Comparison of ENCODE assay signal across 1 cellular context in the genomic region with DNA sequence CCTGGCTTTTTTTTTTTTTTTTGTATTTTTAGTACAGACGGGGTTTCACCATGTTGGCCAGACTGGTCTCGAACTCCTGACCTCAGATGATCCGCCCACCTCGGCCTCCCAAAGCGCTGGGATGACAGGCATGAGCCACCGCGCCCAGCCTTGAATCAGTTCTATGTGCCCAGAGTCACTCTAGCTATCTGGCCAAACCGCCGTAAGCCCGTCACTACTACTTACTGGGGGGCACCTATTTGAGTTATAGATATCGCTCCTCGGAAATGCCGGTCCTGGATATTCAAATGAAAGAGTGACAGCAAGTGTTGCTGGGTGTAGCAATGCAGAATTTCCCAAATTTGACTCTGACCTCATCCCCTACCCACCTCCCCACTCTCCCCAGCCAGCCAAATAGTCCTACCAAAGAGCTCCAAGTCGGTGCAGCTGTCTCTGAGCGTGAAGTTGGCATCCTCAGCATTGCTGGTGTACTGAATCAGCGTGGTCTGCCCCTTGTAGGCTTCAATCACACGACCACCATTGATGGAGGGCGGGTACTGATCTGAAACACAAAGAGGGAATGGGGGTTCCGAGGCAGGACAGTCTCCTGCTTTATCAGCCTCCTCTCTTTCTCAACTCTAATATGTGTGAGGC.
TF ChIP-seq lines count a peak whose summit lies in the region.

No MANE protein-coding gene starts in this region.

TF ChIP-seq in K562, 482 proteins besides CTCF, POLR2A, EP300 and RAD21:
- TF ChIP-seq, protein P1, sequence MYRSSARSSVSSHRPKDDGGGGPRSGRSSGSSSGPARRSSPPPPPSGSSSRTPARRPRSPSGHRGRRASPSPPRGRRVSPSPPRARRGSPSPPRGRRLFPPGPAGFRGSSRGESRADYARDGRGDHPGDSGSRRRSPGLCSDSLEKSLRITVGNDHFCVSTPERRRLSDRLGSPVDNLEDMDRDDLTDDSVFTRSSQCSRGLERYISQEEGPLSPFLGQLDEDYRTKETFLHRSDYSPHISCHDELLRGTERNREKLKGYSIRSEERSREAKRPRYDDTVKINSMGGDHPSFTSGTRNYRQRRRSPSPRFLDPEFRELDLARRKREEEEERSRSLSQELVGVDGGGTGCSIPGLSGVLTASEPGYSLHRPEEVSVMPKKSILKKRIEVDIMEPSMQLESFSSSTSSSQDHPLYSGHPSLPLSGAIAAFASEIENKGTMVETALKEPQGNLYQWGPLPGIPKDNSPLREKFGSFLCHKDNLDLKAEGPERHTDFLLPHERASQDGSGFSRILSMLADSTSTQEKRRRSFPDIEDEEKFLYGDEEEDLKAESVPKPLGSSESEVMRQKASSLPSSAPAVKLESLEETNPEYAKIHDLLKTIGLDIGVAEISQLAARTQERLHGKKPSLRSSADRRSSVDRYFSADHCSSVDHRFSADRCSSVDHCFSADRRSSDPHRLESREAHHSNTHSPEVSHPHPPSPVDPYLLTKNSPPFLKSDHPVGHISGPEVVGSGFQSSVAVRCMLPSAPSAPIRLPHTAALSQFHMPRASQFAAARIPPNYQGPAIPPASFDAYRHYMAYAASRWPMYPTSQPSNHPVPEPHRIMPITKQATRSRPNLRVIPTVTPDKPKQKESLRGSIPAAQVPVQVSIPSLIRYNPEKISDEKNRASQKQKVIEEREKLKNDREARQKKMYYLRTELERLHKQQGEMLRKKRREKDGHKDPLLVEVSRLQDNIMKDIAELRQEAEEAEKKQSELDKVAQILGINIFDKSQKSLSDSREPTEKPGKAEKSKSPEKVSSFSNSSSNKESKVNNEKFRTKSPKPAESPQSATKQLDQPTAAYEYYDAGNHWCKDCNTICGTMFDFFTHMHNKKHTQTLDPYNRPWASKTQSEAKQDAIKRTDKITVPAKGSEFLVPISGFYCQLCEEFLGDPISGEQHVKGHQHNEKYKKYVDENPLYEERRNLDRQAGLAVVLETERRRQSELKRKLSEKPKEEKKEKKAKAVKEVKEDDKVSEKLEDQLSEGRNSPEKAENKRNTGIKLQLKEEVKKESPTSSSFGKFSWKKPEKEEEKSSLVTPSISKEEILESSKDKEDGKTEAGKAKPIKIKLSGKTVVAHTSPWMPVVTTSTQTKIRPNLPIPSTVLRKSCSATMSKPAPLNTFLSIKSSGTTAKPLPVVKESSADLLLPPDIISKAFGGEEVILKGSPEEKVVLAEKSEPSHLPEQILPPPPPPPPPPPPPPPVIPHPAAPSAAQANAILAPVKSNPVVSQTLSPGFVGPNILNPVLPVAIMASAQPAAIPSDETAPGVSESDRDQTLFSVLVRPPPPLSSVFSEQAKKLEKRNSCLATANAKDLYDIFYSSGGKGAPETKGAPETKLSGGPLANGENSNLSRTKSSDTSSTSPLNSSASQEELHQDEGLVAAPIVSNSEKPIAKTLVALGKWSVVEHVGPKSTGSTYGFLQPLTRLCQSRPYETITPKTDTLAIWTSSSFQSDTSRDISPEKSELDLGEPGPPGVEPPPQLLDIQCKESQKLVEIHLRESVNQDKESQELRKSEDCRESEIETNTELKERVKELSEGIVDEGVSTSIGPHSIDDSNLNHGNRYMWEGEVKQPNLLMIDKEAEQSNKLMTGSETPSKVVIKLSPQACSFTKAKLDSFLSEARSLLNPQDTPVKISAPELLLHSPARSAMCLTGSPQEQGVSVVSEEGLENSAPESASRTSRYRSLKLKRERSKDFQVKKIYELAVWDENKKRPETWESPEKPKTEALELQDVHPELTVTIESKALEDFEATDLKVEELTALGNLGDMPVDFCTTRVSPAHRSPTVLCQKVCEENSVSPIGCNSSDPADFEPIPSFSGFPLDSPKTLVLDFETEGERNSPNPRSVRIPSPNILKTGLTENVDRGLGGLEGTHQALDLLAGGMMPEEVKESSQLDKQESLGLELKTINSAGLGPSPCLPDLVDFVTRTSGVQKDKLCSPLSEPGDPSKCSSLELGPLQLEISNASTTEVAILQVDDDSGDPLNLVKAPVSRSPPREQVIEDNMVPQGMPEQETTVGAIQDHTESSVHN (IDR thresholded peaks at IDR 0.05; ENCODE audit: borderline replicate concordance in 1 of 2, low read depth in 1 of 2), result no peak
- peak; percentile 44 for TF ChIP-seq EGR1 (conservative IDR thresholded peaks at IDR 0.05)
- TF ChIP-seq, protein P2, sequence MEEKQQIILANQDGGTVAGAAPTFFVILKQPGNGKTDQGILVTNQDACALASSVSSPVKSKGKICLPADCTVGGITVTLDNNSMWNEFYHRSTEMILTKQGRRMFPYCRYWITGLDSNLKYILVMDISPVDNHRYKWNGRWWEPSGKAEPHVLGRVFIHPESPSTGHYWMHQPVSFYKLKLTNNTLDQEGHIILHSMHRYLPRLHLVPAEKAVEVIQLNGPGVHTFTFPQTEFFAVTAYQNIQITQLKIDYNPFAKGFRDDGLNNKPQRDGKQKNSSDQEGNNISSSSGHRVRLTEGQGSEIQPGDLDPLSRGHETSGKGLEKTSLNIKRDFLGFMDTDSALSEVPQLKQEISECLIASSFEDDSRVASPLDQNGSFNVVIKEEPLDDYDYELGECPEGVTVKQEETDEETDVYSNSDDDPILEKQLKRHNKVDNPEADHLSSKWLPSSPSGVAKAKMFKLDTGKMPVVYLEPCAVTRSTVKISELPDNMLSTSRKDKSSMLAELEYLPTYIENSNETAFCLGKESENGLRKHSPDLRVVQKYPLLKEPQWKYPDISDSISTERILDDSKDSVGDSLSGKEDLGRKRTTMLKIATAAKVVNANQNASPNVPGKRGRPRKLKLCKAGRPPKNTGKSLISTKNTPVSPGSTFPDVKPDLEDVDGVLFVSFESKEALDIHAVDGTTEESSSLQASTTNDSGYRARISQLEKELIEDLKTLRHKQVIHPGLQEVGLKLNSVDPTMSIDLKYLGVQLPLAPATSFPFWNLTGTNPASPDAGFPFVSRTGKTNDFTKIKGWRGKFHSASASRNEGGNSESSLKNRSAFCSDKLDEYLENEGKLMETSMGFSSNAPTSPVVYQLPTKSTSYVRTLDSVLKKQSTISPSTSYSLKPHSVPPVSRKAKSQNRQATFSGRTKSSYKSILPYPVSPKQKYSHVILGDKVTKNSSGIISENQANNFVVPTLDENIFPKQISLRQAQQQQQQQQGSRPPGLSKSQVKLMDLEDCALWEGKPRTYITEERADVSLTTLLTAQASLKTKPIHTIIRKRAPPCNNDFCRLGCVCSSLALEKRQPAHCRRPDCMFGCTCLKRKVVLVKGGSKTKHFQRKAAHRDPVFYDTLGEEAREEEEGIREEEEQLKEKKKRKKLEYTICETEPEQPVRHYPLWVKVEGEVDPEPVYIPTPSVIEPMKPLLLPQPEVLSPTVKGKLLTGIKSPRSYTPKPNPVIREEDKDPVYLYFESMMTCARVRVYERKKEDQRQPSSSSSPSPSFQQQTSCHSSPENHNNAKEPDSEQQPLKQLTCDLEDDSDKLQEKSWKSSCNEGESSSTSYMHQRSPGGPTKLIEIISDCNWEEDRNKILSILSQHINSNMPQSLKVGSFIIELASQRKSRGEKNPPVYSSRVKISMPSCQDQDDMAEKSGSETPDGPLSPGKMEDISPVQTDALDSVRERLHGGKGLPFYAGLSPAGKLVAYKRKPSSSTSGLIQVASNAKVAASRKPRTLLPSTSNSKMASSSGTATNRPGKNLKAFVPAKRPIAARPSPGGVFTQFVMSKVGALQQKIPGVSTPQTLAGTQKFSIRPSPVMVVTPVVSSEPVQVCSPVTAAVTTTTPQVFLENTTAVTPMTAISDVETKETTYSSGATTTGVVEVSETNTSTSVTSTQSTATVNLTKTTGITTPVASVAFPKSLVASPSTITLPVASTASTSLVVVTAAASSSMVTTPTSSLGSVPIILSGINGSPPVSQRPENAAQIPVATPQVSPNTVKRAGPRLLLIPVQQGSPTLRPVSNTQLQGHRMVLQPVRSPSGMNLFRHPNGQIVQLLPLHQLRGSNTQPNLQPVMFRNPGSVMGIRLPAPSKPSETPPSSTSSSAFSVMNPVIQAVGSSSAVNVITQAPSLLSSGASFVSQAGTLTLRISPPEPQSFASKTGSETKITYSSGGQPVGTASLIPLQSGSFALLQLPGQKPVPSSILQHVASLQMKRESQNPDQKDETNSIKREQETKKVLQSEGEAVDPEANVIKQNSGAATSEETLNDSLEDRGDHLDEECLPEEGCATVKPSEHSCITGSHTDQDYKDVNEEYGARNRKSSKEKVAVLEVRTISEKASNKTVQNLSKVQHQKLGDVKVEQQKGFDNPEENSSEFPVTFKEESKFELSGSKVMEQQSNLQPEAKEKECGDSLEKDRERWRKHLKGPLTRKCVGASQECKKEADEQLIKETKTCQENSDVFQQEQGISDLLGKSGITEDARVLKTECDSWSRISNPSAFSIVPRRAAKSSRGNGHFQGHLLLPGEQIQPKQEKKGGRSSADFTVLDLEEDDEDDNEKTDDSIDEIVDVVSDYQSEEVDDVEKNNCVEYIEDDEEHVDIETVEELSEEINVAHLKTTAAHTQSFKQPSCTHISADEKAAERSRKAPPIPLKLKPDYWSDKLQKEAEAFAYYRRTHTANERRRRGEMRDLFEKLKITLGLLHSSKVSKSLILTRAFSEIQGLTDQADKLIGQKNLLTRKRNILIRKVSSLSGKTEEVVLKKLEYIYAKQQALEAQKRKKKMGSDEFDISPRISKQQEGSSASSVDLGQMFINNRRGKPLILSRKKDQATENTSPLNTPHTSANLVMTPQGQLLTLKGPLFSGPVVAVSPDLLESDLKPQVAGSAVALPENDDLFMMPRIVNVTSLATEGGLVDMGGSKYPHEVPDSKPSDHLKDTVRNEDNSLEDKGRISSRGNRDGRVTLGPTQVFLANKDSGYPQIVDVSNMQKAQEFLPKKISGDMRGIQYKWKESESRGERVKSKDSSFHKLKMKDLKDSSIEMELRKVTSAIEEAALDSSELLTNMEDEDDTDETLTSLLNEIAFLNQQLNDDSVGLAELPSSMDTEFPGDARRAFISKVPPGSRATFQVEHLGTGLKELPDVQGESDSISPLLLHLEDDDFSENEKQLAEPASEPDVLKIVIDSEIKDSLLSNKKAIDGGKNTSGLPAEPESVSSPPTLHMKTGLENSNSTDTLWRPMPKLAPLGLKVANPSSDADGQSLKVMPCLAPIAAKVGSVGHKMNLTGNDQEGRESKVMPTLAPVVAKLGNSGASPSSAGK (IDR thresholded peaks at IDR 0.05), result no peak
